In genomic region chr2:215969131-215969841, GRCh38 we compare ENCODE assay signal across 18 cellular contexts. TPM values are rescaled to one million over a fixed set of nuclear protein-coding genes. Genes with fewer than 3 reads are reported as not detected.
A peak's percentile ranks its signal among the peaks of the same experiment; 100 is the strongest.
DNase-seq lines count a peak whose midpoint lies in the region; TF ChIP-seq lines count a peak whose summit lies in the region.
"Had no signal": no experiment of that assay in that cellular context is flagged by ENCODE, and none has a peak within 500 bp of the region (broad histone marks: within the 10 kb centered on the region; RNA-seq: fewer than 3 reads in every experiment).

No MANE protein-coding gene starts in this region.

- TF ChIP-seq CTCF in GM13976 (IDR thresholded peaks at IDR 0.05; ENCODE audit: borderline replicate concordance, control extremely low read depth, extremely low read depth, insufficient read depth, missing control alignments) (no peak), smooth muscle cell (IDR thresholded peaks at IDR 0.05; ENCODE audit: borderline replicate concordance, insufficient read depth, poor library complexity, severe bottlenecking) (no peak), coronary artery (IDR thresholded peaks at IDR 0.05) (no peak)

- H3K9ac ChIP-seq in adipocyte (ENCODE audit: low read length), result no peak overlapping the region
- H3K9ac ChIP-seq in smooth muscle cell (ENCODE audit: low read depth), result no peak overlapping the region
- H3K9ac ChIP-seq: parathyroid adenoma had no signal

- H3K4me2 ChIP-seq in smooth muscle cell, result no peak overlapping the region

- H3K9me3 ChIP-seq in adipocyte (ENCODE audit: control insufficient read depth, low read length) (no peaks in the 10 kb centered on the region), smooth muscle cell (replicated peaks; ENCODE audit: low read depth) (no peaks in the 10 kb centered on the region)
- H3K9me3 ChIP-seq: gastroesophageal sphincter, tibial nerve had no signal

- in situ Hi-C loops in GM13976 (cut with MboI; ENCODE audit: low sequenced_read_pairs, unreplicated experiment), result no loop called here

- H3F3A ChIP-seq in smooth muscle cell (ENCODE audit: low read depth), result peaks cover 8% of the 10 kb centered on the region

- H3K27me3 ChIP-seq in adipocyte (replicated peaks; ENCODE audit: control insufficient read depth, insufficient read depth, low read length) (no peaks in the 10 kb centered on the region), smooth muscle cell (ENCODE audit: low read depth) (no peaks in the 10 kb centered on the region)
- H3K27me3 ChIP-seq: dorsolateral prefrontal cortex, gastroesophageal sphincter, tibial nerve had no signal

- H3K4me1 ChIP-seq in adipocyte (ENCODE audit: control insufficient read depth, insufficient read depth, low read length) (peaks cover 10% of the 10 kb centered on the region), smooth muscle cell (ENCODE audit: low read depth) (no peaks in the 10 kb centered on the region)
- H3K4me1 ChIP-seq: gastroesophageal sphincter had no signal

- H3K27ac ChIP-seq in smooth muscle cell (ENCODE audit: low read depth) (no peak overlapping the region), coronary artery (no peak overlapping the region)
- H3K27ac ChIP-seq: gastroesophageal sphincter, parathyroid adenoma, tibial nerve had no signal

- peaks cover 4% of the 10 kb centered on the region for H3K79me2 ChIP-seq in smooth muscle cell (ENCODE audit: low read depth)

- WGBS in smooth muscle cell (ENCODE audit: low lambda C conversion rate), result 96% methylated on average over 6 of the region's 6 CpGs

- H2AFZ ChIP-seq in smooth muscle cell (ENCODE audit: low read depth), result no peak overlapping the region
- H2AFZ ChIP-seq: parathyroid adenoma had no signal

- H3K36me3 ChIP-seq in adipocyte (ENCODE audit: control insufficient read depth, insufficient read depth, low read length, severe bottlenecking) (peaks cover 2% of the 10 kb centered on the region), smooth muscle cell (ENCODE audit: low read depth) (no peaks in the 10 kb centered on the region)
- H3K36me3 ChIP-seq: gastroesophageal sphincter, tibial nerve had no signal

- H4K20me1 ChIP-seq in smooth muscle cell (ENCODE audit: low read depth), result no peaks in the 10 kb centered on the region

- DNase-seq in EH (ENCODE audit: low read depth), result peak; percentile 37
- DNase-seq in adipocyte (ENCODE audit: low read depth), result peak; percentile 50
- peak; percentile 64 for DNase-seq in foreskin melanocyte
- DNase-seq in stromal cell of bone marrow (ENCODE audit: low read depth), result peak; percentile 67
- no peak for DNase-seq in GM13976 (ENCODE audit: low spot score)
- DNase-seq in smooth muscle cell (lab: John Stamatoyannopoulos, UW; ENCODE audit: unreplicated experiment), result no peak
- DNase-seq in coronary artery (ENCODE audit: low spot score), result no peak
- DNase-seq: C1 segment of cervical spinal cord; dorsolateral prefrontal cortex; HFFc6; IMR-90; NCI-H1694; Right ventricle myocardium superior; stimulated activated CD4-positive, alpha-beta T cell treated with anti-CD3 and anti-CD28 coated beads, Interleukin-1b, Interleukin-23, amount 100 ng/mL, for 48 hours; stimulated activated naive CD4-positive, alpha-beta T cell treated with Interleukin-2 at 50 U/mL for 16 hours had no signal

- H3K4me3 ChIP-seq in adipocyte (ENCODE audit: low read length), result no peak overlapping the region
- no peak overlapping the region for H3K4me3 ChIP-seq in smooth muscle cell
- no peak overlapping the region for H3K4me3 ChIP-seq in coronary artery
- H3K4me3 ChIP-seq: dorsolateral prefrontal cortex, gastroesophageal sphincter, tibial nerve had no signal

RNA-seq across cellular contexts. Expression of gene MREG, which starts 44.1 kb away (rescaled TPM):
- total RNA-seq in smooth muscle cell, result 5.5 and 5.7 TPM in 2 replicates
- 1.8 and 2.3 TPM in 2 replicates for polyA plus RNA-seq in smooth muscle cell

Comparison
In these comparisons a context has a peak if more than half of its experiments do, and no peak if none do; other contexts are left out.
1. DNase-seq: peak in EH (single experiment), adipocyte (single experiment), foreskin melanocyte (single experiment) and stromal cell of bone marrow (single experiment); none in GM13976 (single experiment), smooth muscle cell (single experiment) and coronary artery (single experiment).